Comparison of ENCODE assay signal across 8 cellular contexts in genomic region chr2:230847883-230848388, GRCh38. TPM values are rescaled to one million over a fixed set of nuclear protein-coding genes. Genes with fewer than 3 reads are reported as not detected.
DNase-seq lines count a peak whose midpoint lies in the region; ATAC-seq and TF ChIP-seq lines count a peak whose summit lies in the region.

No MANE protein-coding gene starts in this region.

- peaks cover 0 to 5% of the 10 kb centered on the region in 2 donors for H3K27me3 ChIP-seq in right lobe of liver

- DNase-seq in NCI-H187 (lab: John Stamatoyannopoulos, UW) (peak; percentile 49 to 54), NCI-H187 treated with DMSO at 0.1 percent for 48 hours (lab: John Stamatoyannopoulos, UW) (no peak), NCI-H2171 (lab: John Stamatoyannopoulos, UW) (peak; percentile 14), chondrocyte (ENCODE audit: low spot score) (no peak), right lobe of liver (peak; percentile 84 to 89 (median 85))
- peak; percentile 88 to 91 for DNase-seq in activated CD4-positive, alpha-beta T cell treated with anti-CD3 and anti-CD28 coated beads for 4 hours
- DNase-seq in stimulated activated CD4-positive, alpha-beta T cell treated with anti-CD3 and anti-CD28 coated beads, Interleukin-4, amount 100 ng/mL, for 48 hours (ENCODE audit: low read depth in 2 of 2): peak; percentile 93 to 98

- ATAC-seq in HG02623 (IDR thresholded peaks at IDR 0.05; ENCODE audit: unreplicated experiment) (peak; percentile 87), right lobe of liver (peak; percentile 97 to 100 (median 98))

- H3K27ac ChIP-seq in right lobe of liver: no peak overlapping the region

- no peaks in the 10 kb centered on the region for H3K9me3 Mint-ChIP-seq in chondrocyte (ENCODE audit: low read depth)

- 15% methylated on average over 10 of the region's 32 CpGs for WGBS in right lobe of liver (ENCODE audit: insufficient coverage, low coverage, low lambda C conversion rate, missing lambda C conversion rate)

- no peak for TF ChIP-seq POLR2A in right lobe of liver (IDR thresholded peaks at IDR 0.05)

- H3K27ac Mint-ChIP-seq in chondrocyte (ENCODE audit: unreplicated experiment): no peak overlapping the region

- peaks cover 29% of the 10 kb centered on the region for H3K27me3 Mint-ChIP-seq in chondrocyte (ENCODE audit: low read depth)

- peaks cover 0 to 6% (median 0%) of the 10 kb centered on the region in 4 donors for H3K4me1 ChIP-seq in right lobe of liver

- H3K4me3 Mint-ChIP-seq in chondrocyte (ENCODE audit: unreplicated experiment): peak overlapping the region; percentile 46

- no peak overlapping the region for H3K4me3 ChIP-seq in right lobe of liver

- H3K9me3 ChIP-seq in right lobe of liver: no peaks in the 10 kb centered on the region

- intact Hi-C loops in right lobe of liver (cut with DNase I): no loop called here

- no peaks in the 10 kb centered on the region for H3K36me3 Mint-ChIP-seq in chondrocyte (ENCODE audit: low read depth)

- no peaks in the 10 kb centered on the region for H3K36me3 ChIP-seq in right lobe of liver

- TF ChIP-seq CTCF in chondrocyte (IDR thresholded peaks at IDR 0.05) (peak; percentile 98), right lobe of liver (IDR thresholded peaks at IDR 0.05) (peak; percentile 74 to 96 (median 89))

- H3K4me1 Mint-ChIP-seq in chondrocyte (ENCODE audit: low read depth): peaks cover 3% of the 10 kb centered on the region

RNA-seq across cellular contexts. Expression of gene ITM2C, which starts 16.8 kb away (rescaled TPM):
- total RNA-seq in chondrocyte: 114 to 215 TPM (median 208 TPM) in 3 replicates
- total RNA-seq in right lobe of liver: 10 to 100 TPM; 11.1 to 26.9 (median 24.2) TPM

Comparison
In these comparisons a context has a peak if more than half of its experiments do, and no peak if none do; other contexts are left out.
1. DNase-seq: peak in NCI-H187 (2 of 2), NCI-H2171 (single experiment), activated CD4-positive, alpha-beta T cell treated with anti-CD3 and anti-CD28 coated beads for 4 hours (2 of 2), right lobe of liver (3 of 3) and stimulated activated CD4-positive, alpha-beta T cell treated with anti-CD3 and anti-CD28 coated beads, Interleukin-4, amount 100 ng/mL, for 48 hours (2 of 2); none in NCI-H187 treated with DMSO at 0.1 percent for 48 hours (single experiment) and chondrocyte (single experiment).